In the genomic region with DNA sequence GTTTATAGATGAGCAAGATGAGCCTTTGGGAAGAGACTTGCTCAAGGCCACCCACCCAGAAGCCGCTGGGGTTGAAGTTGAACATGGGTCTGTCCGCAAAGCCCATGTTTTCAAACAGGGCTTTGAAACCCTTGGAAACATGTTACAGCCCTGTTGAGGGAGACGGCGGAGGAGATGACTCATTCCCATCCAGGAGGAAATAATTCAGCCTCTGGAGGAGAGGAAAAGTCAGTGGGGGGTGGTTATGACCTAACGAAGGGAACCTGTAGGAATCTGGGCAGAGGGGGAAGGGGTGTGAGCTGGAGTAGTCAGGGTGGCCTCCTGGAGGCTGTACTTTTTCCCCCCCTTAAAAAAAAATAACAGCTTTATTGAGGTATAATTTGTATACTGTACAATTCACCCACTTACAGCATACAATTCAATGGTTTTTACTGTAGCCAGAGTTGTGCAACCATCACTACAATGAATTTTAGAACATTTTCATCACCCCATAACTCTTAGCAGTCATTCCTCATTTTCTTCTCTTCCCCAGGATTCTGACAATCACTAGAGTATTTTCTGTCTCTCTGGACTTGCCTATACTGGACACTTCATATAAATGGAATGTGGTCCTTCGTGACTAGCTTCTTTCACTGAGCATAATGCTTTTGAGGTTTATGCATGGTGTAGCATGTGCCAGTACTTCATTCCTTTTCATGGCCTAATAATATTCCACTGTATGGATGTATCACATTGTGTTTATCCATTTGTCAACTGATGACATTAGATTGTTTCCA, we compare ENCODE assay signal across 9 cellular contexts. TPM values are rescaled to one million over a fixed set of nuclear protein-coding genes. Genes with fewer than 3 reads are reported as not detected.
DNase-seq lines count a peak whose midpoint lies in the region; ATAC-seq and TF ChIP-seq lines count a peak whose summit lies in the region.
"Had no signal": no experiment of that assay in that cellular context is flagged by ENCODE, and none has a peak within 500 bp of the region (broad histone marks: within the 10 kb centered on the region; RNA-seq: fewer than 3 reads in every experiment).

No MANE protein-coding gene starts in this region.

- H3K27ac ChIP-seq in neuronal stem cell (replicated peaks; ENCODE audit: low read length): no peak overlapping the region

- peaks cover 5 to 32% (median 7%) of the 10 kb centered on the region in 3 experiments for H3K27me3 ChIP-seq in neuronal stem cell (ENCODE audit: control insufficient read depth in 3 of 3, insufficient read depth in 3 of 3, low read depth in 1 of 3, low read length in 3 of 3)

- no peaks in the 10 kb centered on the region for H3K36me3 ChIP-seq in neuronal stem cell (replicated peaks in 1 of 2; ENCODE audit: control insufficient read depth in 2 of 2, insufficient read depth in 2 of 2, low read length in 2 of 2)

- H3K9ac ChIP-seq in neuronal stem cell (ENCODE audit: low read depth, low read length, poor library complexity): no peak overlapping the region

- no peak overlapping the region for H3K4me3 ChIP-seq in epithelial cell of esophagus (ENCODE audit: low read length)
- H3K4me3 ChIP-seq in neuronal stem cell (ENCODE audit: low read length in 2 of 2): no peak overlapping the region

- peaks cover 61% of the 10 kb centered on the region for H3K4me1 Mint-ChIP-seq in CD14-positive monocyte

- H3K9me3 Mint-ChIP-seq in CD14-positive monocyte: peaks cover 0 to 2% (median 0%) of the 10 kb centered on the region in 7 donors

- intact Hi-C loops in CD14-positive monocyte (cut with micrococcal nuclease): loop anchor here (10.0 kb wide), 2 partner anchors 47 to 143 kb away; no protein-coding TSS in a partner anchor

- peak overlapping the region in 2 of 7 donors; percentile 45 to 73 for H3K27ac Mint-ChIP-seq in CD14-positive monocyte
- H3K27ac Mint-ChIP-seq: T-helper 17 cell had no signal

- peaks cover 21 to 22% of the 10 kb centered on the region in 2 donors for H3K36me3 Mint-ChIP-seq in CD14-positive monocyte

- no CpG with 5 or more reads among the region's 6 CpGs for WGBS in neuronal stem cell (ENCODE audit: extremely low coverage in 2 of 2, insufficient read length in 2 of 2, insufficient replicate concordance in 1 of 2), 2 donors

- H4K8ac ChIP-seq in neuronal stem cell (ENCODE audit: low read depth, low read length): no peak overlapping the region

- no peak overlapping the region for H2AK5ac ChIP-seq in neuronal stem cell (ENCODE audit: low read depth, low read length)

- peaks cover 12 to 24% (median 24%) of the 10 kb centered on the region in 3 donors for H3K27me3 Mint-ChIP-seq in CD14-positive monocyte (ENCODE audit: low read depth in 3 of 3)

- H3K79me1 ChIP-seq in neuronal stem cell (ENCODE audit: low read depth, low read length): no peaks in the 10 kb centered on the region

- H3K14ac ChIP-seq in neuronal stem cell (ENCODE audit: low read length): no peak overlapping the region

- no peak overlapping the region for H2BK120ac ChIP-seq in neuronal stem cell (ENCODE audit: low read depth, low read length)

- H2BK15ac ChIP-seq in neuronal stem cell (ENCODE audit: low read length): no peak overlapping the region

- DNase-seq in CD14-positive monocyte (ENCODE audit: low spot score): no peak
- DNase-seq in NCI-H460 (ENCODE audit: extremely low read depth, low read depth): peak; percentile 56
- peak; percentile 91 for DNase-seq in epithelial cell of esophagus (ENCODE audit: low read depth)
- DNase-seq in neuronal stem cell (ENCODE audit: low spot score): no peak
- no peak for DNase-seq in GF-D8 (lab: John Stamatoyannopoulos, UW)
- no peak for DNase-seq in NCI-H524 treated with DMSO at 0.1 percent for 48 hours (lab: John Stamatoyannopoulos, UW)
- DNase-seq: T-helper 17 cell had no signal

- H3K4me1 ChIP-seq in neuronal stem cell (ENCODE audit: control insufficient read depth in 2 of 2, insufficient read depth in 1 of 2, low read depth in 1 of 2, low read length in 2 of 2): peaks cover 1 to 3% of the 10 kb centered on the region in 2 donors

- ATAC-seq in GM21529 (IDR thresholded peaks at IDR 0.05; ENCODE audit: unreplicated experiment): no peak
- ATAC-seq in HG02610 (IDR thresholded peaks at IDR 0.05; ENCODE audit: unreplicated experiment): no peak
- ATAC-seq: T-helper 17 cell had no signal

- peak overlapping the region; percentile 67 for H2AFZ ChIP-seq in neuronal stem cell (ENCODE audit: low read length)

- H3K23ac ChIP-seq in neuronal stem cell (ENCODE audit: low read depth, low read length, poor library complexity): no peak overlapping the region

- H3K4me2 ChIP-seq in neuronal stem cell (ENCODE audit: insufficient read depth, low read length, poor library complexity, severe bottlenecking): no peak overlapping the region

- H3K18ac ChIP-seq in neuronal stem cell (ENCODE audit: low read length): no peak overlapping the region

- TF ChIP-seq CTCF in CD14-positive monocyte (IDR thresholded peaks at IDR 0.05) (no peak), epithelial cell of esophagus (IDR thresholded peaks at IDR 0.05; ENCODE audit: insufficient read depth, low read depth, low read length, missing control alignments) (no peak)

- H2BK5ac ChIP-seq in neuronal stem cell (ENCODE audit: low read length): no peak overlapping the region

- H3K4ac ChIP-seq in neuronal stem cell (ENCODE audit: low read length): no peak overlapping the region

- no peak overlapping the region for H2BK12ac ChIP-seq in neuronal stem cell (ENCODE audit: low read length)

- H3K4me3 Mint-ChIP-seq in CD14-positive monocyte: peak overlapping the region; percentile 39 to 59

- H3K9me3 ChIP-seq in neuronal stem cell (replicated peaks in 1 of 2; ENCODE audit: control insufficient read depth in 2 of 2, insufficient read depth in 1 of 2, low read depth in 1 of 2, low read length in 2 of 2): no peaks in the 10 kb centered on the region

- H4K91ac ChIP-seq in neuronal stem cell (ENCODE audit: low read depth, low read length, poor library complexity): no peak overlapping the region

RNA-seq across cellular contexts. Expression of a gene that starts 1.9 kb away (rescaled TPM):
- polyA plus RNA-seq in CD14-positive monocyte: 10 to 100 TPM; 42.8 to 54.6 TPM
- total RNA-seq in NCI-H460 (2014; rRNA removed; shearing (Covaris generic)): 2.2 and 2.5 TPM in 2 replicates
- polyA plus RNA-seq in NCI-H460 (2014; cell fraction: nucleus; rRNA removed): 3.2 and 5.6 TPM in 2 replicates
- 1.3 TPM for polyA plus RNA-seq in neuronal stem cell (2013, experiment 1 of 2)
- 1.6 TPM for polyA plus RNA-seq in neuronal stem cell (2013, experiment 2 of 2)

Comparison
In these comparisons a context has a peak if more than half of its experiments do, and no peak if none do; other contexts are left out.
1. DNase-seq: peak in NCI-H460 (single experiment) and epithelial cell of esophagus (single experiment); none in CD14-positive monocyte (single experiment), neuronal stem cell (single experiment), GF-D8 (single experiment) and NCI-H524 treated with DMSO at 0.1 percent for 48 hours (single experiment).